Comparison of ENCODE assay signal across 11 cellular contexts in the genomic region with DNA sequence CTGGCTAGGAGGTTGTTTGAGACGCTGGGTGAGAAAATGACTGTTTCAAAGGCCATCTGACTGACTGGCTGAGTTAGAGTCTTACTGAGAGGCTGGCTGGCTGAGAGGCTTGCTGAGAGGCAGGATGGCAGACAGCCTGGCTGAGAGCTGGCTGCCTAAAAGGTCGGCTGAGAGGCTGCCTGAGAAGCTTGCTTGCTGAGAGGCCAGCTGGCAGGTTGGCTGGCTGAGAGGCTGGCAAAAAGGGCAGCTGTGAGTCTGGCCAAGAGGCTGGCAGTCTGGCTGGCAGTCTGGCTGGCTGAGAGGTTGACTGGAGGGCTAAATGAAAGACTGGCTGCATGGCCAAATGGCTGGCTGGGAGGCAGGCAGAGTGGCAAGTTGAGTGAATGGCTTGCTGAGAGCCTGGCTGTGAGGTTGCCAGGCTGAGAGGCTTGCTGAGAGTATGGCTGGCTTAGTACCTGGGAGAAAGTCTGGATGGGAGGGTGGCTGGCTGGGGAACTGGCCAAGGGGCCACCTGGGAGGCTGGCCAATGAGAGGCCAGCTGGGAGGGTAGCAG. TPM values are rescaled to one million over a fixed set of nuclear protein-coding genes. Genes with fewer than 3 reads are reported as not detected.
A peak's percentile ranks its signal among the peaks of the same experiment; 100 is the strongest.
DNase-seq lines count a peak whose midpoint lies in the region; ATAC-seq and TF ChIP-seq lines count a peak whose summit lies in the region.
"Had no signal": no experiment of that assay in that cellular context is flagged by ENCODE, and none has a peak within 500 bp of the region (broad histone marks: within the 10 kb centered on the region; RNA-seq: fewer than 3 reads in every experiment).

No MANE protein-coding gene starts in this region.

- no peaks in the 10 kb centered on the region for H3K79me2 ChIP-seq in GM23248 (ENCODE audit: insufficient read depth)

- intact Hi-C loops in heart right ventricle (cut with DNase I): no loop called here

- ATAC-seq in heart right ventricle (peak; percentile 25 to 86 (median 68)), GM18873 (IDR thresholded peaks at IDR 0.05; ENCODE audit: low FRiP score, unreplicated experiment) (no peak), GM19395 (IDR thresholded peaks at IDR 0.05; ENCODE audit: unreplicated experiment) (no peak)

- H4K20me1 ChIP-seq in GM23248 (ENCODE audit: insufficient read depth): no peaks in the 10 kb centered on the region

- peak overlapping the region in 7 of 10 donors; percentile 13 to 79 (median 33) for H3K27ac ChIP-seq in heart right ventricle
- no peak overlapping the region for H3K27ac ChIP-seq in GM23248

- no peak overlapping the region for H3K9ac ChIP-seq in GM23248

- no peaks in the 10 kb centered on the region for H3K9me2 ChIP-seq in GM23248 (ENCODE audit: insufficient read depth)

- WGBS in heart right ventricle, 2 donors: 28 to 43% methylated on average over 2 of the region's 2 CpGs
- 4 to 5% methylated on average over 2 of the region's 2 CpGs for WGBS in GM23248 (ENCODE audit: low coverage in 1 of 2, low lambda C conversion rate in 2 of 2, missing lambda C conversion rate in 2 of 2), 2 experiments

- H3K36me3 ChIP-seq in heart right ventricle: no peaks in the 10 kb centered on the region
- H3K36me3 ChIP-seq in GM23248 (ENCODE audit: low read depth): no peaks in the 10 kb centered on the region

- no peaks in the 10 kb centered on the region for H3K9me3 ChIP-seq in heart right ventricle
- H3K9me3 ChIP-seq in GM23248 (ENCODE audit: low read depth): no peaks in the 10 kb centered on the region

- DNase-seq in GM13976 (ENCODE audit: low spot score) (peak; percentile 18), NCI-H774 (lab: John Stamatoyannopoulos, UW) (peak; percentile 68), heart right ventricle (peak; percentile 39 to 55), retina (peak; percentile 12), mesenteric fat pad (ENCODE audit: low spot score) (no peak), GM23248 (no peak)
- DNase-seq: activated CD4-positive, CD25-positive, alpha-beta regulatory T cell; CD4-positive, CD25-positive, alpha-beta regulatory T cell; NCI-H1930 had no signal

- no peak overlapping the region for H3K4me2 ChIP-seq in GM23248 (ENCODE audit: unreplicated experiment)

- in situ Hi-C loops in GM13976 (cut with MboI; ENCODE audit: low sequenced_read_pairs, unreplicated experiment): no loop called here
- in situ Hi-C loops in GM23248 (cut with MboI): no loop called here

- peaks cover 0 to 6% (median 0%) of the 10 kb centered on the region in 7 donors for H3K27me3 ChIP-seq in heart right ventricle
- H3K27me3 ChIP-seq in GM23248 (replicated peaks; ENCODE audit: insufficient read depth): no peaks in the 10 kb centered on the region

- no peak for TF ChIP-seq CTCF in GM13976 (IDR thresholded peaks at IDR 0.05; ENCODE audit: borderline replicate concordance, control extremely low read depth, extremely low read depth, insufficient read depth, missing control alignments)
- no peak for TF ChIP-seq CTCF in heart right ventricle (IDR thresholded peaks at IDR 0.05)

- no peak overlapping the region for H2AFZ ChIP-seq in GM23248

- no peak overlapping the region for H3K4me3 ChIP-seq in heart right ventricle
- no peak overlapping the region for H3K4me3 ChIP-seq in GM23248

- H3F3A ChIP-seq in GM23248 (ENCODE audit: insufficient read depth): no peaks in the 10 kb centered on the region

- H3K4me1 ChIP-seq in heart right ventricle (peaks cover 0 to 18% (median 9%) of the 10 kb centered on the region in 9 donors), GM23248 (ENCODE audit: insufficient read depth) (no peaks in the 10 kb centered on the region)

RNA-seq across cellular contexts. Expression of a gene that starts 35.3 kb away (rescaled TPM):
- total RNA-seq in heart right ventricle (under 1 TPM in 1 of 10 donors, not detected in 9; 0.13 TPM), mesenteric fat pad (not detected)
- polyA plus RNA-seq in heart right ventricle (under 1 TPM in 1 of 2 donors, not detected in 1; 0.01 TPM), GM23248 (2016; fragmentation: Nextera tagmentation; extraction: Ambion mirVana) (not detected in 2 replicates)
- not detected in 2 replicates for total RNA-seq in GM23248 (2014; rRNA removed; shearing (Covaris generic))
- total RNA-seq: CD4-positive, CD25-positive, alpha-beta regulatory T cell had no signal
- polyA plus RNA-seq: CD4-positive, CD25-positive, alpha-beta regulatory T cell had no signal

Comparison
In these comparisons a context has a peak if more than half of its experiments do, and no peak if none do; other contexts are left out.
1. DNase-seq: peak in GM13976 (single experiment), NCI-H774 (single experiment), heart right ventricle (2 of 2) and retina (single experiment); none in mesenteric fat pad (single experiment) and GM23248 (single experiment).
2. ATAC-seq: peak in heart right ventricle (8 of 8); none in GM18873 (single experiment) and GM19395 (single experiment).